1 cellular context compared by ENCODE assay signal in genomic region chr19:18430417-18431144, GRCh38.
TF ChIP-seq lines count a peak whose summit lies in the region.

No MANE protein-coding gene starts in this region.

TF ChIP-seq in K562, 482 proteins besides CTCF, POLR2A, EP300 and RAD21:
- TF ChIP-seq ZNF695 (CRISPR knock-in tag; IDR thresholded peaks at IDR 0.05) (no peak), RBFOX2 (IDR thresholded peaks at IDR 0.05; ENCODE audit: low read depth, low read length) (0 out of 2 replicates have a peak, but pooled peaks have one; percentile 18), ZNF740 (CRISPR knock-in tag; IDR thresholded peaks at IDR 0.05) (0 out of 2 replicates have a peak, but pooled peaks have one; percentile 44), ZNF740 (tag; IDR thresholded peaks at IDR 0.05) (no peak), CBFA2T3 (IDR thresholded peaks at IDR 0.05) (no peak), TAF7 (tag; IDR thresholded peaks at IDR 0.05) (no peak), NCOA1 (IDR thresholded peaks at IDR 0.05; ENCODE audit: low read depth) (no peak), ZNF75A (CRISPR knock-in tag; IDR thresholded peaks at IDR 0.05) (no peak), RFX5 (IDR thresholded peaks at IDR 0.05; ENCODE audit: low read depth, low read length) (no peak), POLR2G (IDR thresholded peaks at IDR 0.05; ENCODE audit: low read depth, low read length) (peak; percentile 69), CSDE1 (IDR thresholded peaks at IDR 0.05) (no peak), GATAD2B (IDR thresholded peaks at IDR 0.05; ENCODE audit: borderline replicate concordance) (no peak), RBM25 (IDR thresholded peaks at IDR 0.05; ENCODE audit: low read depth, low read length, severe bottlenecking) (no peak), MECOM (CRISPR knock-in tag; IDR thresholded peaks at IDR 0.05) (no peak), ZNF655 (CRISPR knock-in tag; IDR thresholded peaks at IDR 0.05) (no peak), GTF2A2 (tag; IDR thresholded peaks at IDR 0.05) (no peak), RBM22 (IDR thresholded peaks at IDR 0.05; ENCODE audit: low read depth, low read length, poor library complexity, severe bottlenecking) (peak; percentile 23), ZFP91 (CRISPR knock-in tag; IDR thresholded peaks at IDR 0.05) (no peak), TAF9B (IDR thresholded peaks at IDR 0.05; ENCODE audit: partially characterized antibody) (no peak), CC2D1A (IDR thresholded peaks at IDR 0.05) (no peak)
